ENCODE assay signal across 1 cellular context in genomic region chr6:148203970-148204369, GRCh38.
TF ChIP-seq lines count a peak whose summit lies in the region.

No MANE protein-coding gene starts in this region.

TF ChIP-seq in SK-N-SH, 30 proteins besides CTCF, POLR2A, EP300 and RAD21 (continued from another document):
- no peak for TF ChIP-seq REST (IDR thresholded peaks at IDR 0.05; ENCODE audit: low read depth, low read length)
